ENCODE assay signal across 31 cellular contexts in genomic region chr10:110346914-110347313, GRCh38.
"Had no signal": no experiment of that assay in that cellular context is flagged by ENCODE, and none has a peak within 500 bp of the region (broad histone marks: within the 10 kb centered on the region; RNA-seq: fewer than 3 reads in every experiment).

No MANE protein-coding gene starts in this region.

- H3K4me1 Mint-ChIP-seq: activated CD4-positive, alpha-beta T cell treated with anti-CD3 and anti-CD28 coated beads, Interleukin-2, amount 10 ng/mL, durations not matched to agents 7 days and 5 days; activated naive CD4-positive, alpha-beta T cell treated with anti-CD3 and anti-CD28 coated beads, Interleukin-2, amount 10 ng/mL, durations not matched to agents 7 days and 5 days had no signal

- H3K4me3 ChIP-seq: esophagus muscularis mucosa, gastrocnemius medialis, heart left ventricle had no signal

- ATAC-seq: activated T-cell treated with anti-CD3 and anti-CD28 coated beads, Interleukin-2, amount 50 U/mL, for 72 hours; effector memory CD8-positive, alpha-beta T cell; foreskin keratinocyte; gastrocnemius medialis; heart left ventricle; WTC11 had no signal

- FAIRE-seq: astrocyte, colon had no signal

- H3K36me3 Mint-ChIP-seq: activated naive CD4-positive, alpha-beta T cell treated with anti-CD3 and anti-CD28 coated beads, Interleukin-2, amount 10 ng/mL, durations not matched to agents 7 days and 5 days; activated naive CD8-positive, alpha-beta T cell; WTC11 had no signal

- H3K27me3 Mint-ChIP-seq: activated T-cell treated with anti-CD3 and anti-CD28 coated beads, Interleukin-2, amount 50 U/mL, for 24 hours had no signal

- H3K27ac Mint-ChIP-seq: activated CD4-positive, alpha-beta memory T cell treated with anti-CD3 and anti-CD28 coated beads, Interleukin-2, amount 10 ng/mL, durations not matched to agents 7 days and 5 days; activated CD4-positive, alpha-beta T cell treated with anti-CD3 and anti-CD28 coated beads, Interleukin-2, amount 10 ng/mL, durations not matched to agents 7 days and 5 days; activated naive CD4-positive, alpha-beta T cell treated with anti-CD3 and anti-CD28 coated beads, Interleukin-2, amount 10 ng/mL, durations not matched to agents 7 days and 5 days; activated naive CD8-positive, alpha-beta T cell; activated T-cell treated with anti-CD3 and anti-CD28 coated beads, Interleukin-2, amount 50 U/mL, for 24 hours; effector memory CD8-positive, alpha-beta T cell; WTC11 had no signal

- H3K27ac ChIP-seq: brain microvascular endothelial cell, esophagus muscularis mucosa, foreskin keratinocyte, gastrocnemius medialis, heart left ventricle, VCaP had no signal

- H3K4me1 ChIP-seq: esophagus muscularis mucosa, foreskin keratinocyte, gastrocnemius medialis, heart left ventricle had no signal

- DNase-seq: activated CD4-positive, alpha-beta memory T cell treated with anti-CD3 and anti-CD28 coated beads, Interleukin-2, amount 10 ng/mL, durations not matched to agents 7 days and 5 days; activated CD4-positive, alpha-beta T cell treated with anti-CD3 and anti-CD28 coated beads for 1 hour; activated CD4-positive, alpha-beta T cell treated with anti-CD3 and anti-CD28 coated beads for 4 hours; activated CD4-positive, alpha-beta T cell treated with anti-CD3 and anti-CD28 coated beads, Interleukin-2, amount 10 ng/mL, durations not matched to agents 7 days and 5 days; activated CD4-positive, alpha-beta T cell treated with anti-CD3 and anti-CD28 coated beads, Interleukin-2, amount 50 U/mL, for 4 hours; activated CD8-positive, alpha-beta memory T cell treated with anti-CD3 and anti-CD28 coated beads, Interleukin-2, amount 50 U/mL, for 48 hours; activated gamma-delta T cell; activated naive CD4-positive, alpha-beta T cell; activated naive CD4-positive, alpha-beta T cell treated with anti-CD3 and anti-CD28 coated beads, Interleukin-2, amount 10 ng/mL, durations not matched to agents 7 days and 5 days; activated T-cell treated with anti-CD3 and anti-CD28 coated beads for 4 hours; activated T-cell treated with anti-CD3 and anti-CD28 coated beads, Interleukin-2, amount 50 U/mL, for 24 hours; activated T-cell treated with anti-CD3 and anti-CD28 coated beads, Interleukin-2, amount 50 U/mL, for 72 hours; amniotic stem cell; anterior cingulate cortex; brain microvascular endothelial cell; caudate nucleus; cortex of kidney; dermis blood vessel endothelial cell; effector CD4-positive, alpha-beta T cell; effector memory CD8-positive, alpha-beta T cell; foreskin keratinocyte; gastrocnemius medialis; glutamatergic neuron; heart left ventricle; T-helper 2 cell had no signal

- H3K9me3 ChIP-seq: esophagus muscularis mucosa, gastrocnemius medialis, heart left ventricle had no signal

- H3K36me3 ChIP-seq: brain microvascular endothelial cell, esophagus muscularis mucosa, gastrocnemius medialis, heart left ventricle had no signal

- H3K9me3 Mint-ChIP-seq: activated CD4-positive, alpha-beta memory T cell treated with anti-CD3 and anti-CD28 coated beads, Interleukin-2, amount 10 ng/mL, durations not matched to agents 7 days and 5 days; activated naive CD4-positive, alpha-beta T cell treated with anti-CD3 and anti-CD28 coated beads, Interleukin-2, amount 10 ng/mL, durations not matched to agents 7 days and 5 days; activated T-cell treated with anti-CD3 and anti-CD28 coated beads, Interleukin-2, amount 50 U/mL, for 24 hours; activated T-cell treated with anti-CD3 and anti-CD28 coated beads, Interleukin-2, amount 50 U/mL, for 72 hours; effector memory CD8-positive, alpha-beta T cell had no signal

- H3K4me3 Mint-ChIP-seq: activated CD4-positive, alpha-beta memory T cell treated with anti-CD3 and anti-CD28 coated beads, Interleukin-2, amount 10 ng/mL, durations not matched to agents 7 days and 5 days; activated CD4-positive, alpha-beta T cell treated with anti-CD3 and anti-CD28 coated beads, Interleukin-2, amount 10 ng/mL, durations not matched to agents 7 days and 5 days; activated naive CD4-positive, alpha-beta T cell treated with anti-CD3 and anti-CD28 coated beads, Interleukin-2, amount 10 ng/mL, durations not matched to agents 7 days and 5 days; activated naive CD8-positive, alpha-beta T cell; activated T-cell treated with anti-CD3 and anti-CD28 coated beads, Interleukin-2, amount 50 U/mL, for 24 hours; activated T-cell treated with anti-CD3 and anti-CD28 coated beads, Interleukin-2, amount 50 U/mL, for 72 hours; effector memory CD8-positive, alpha-beta T cell; WTC11 had no signal

- H3K27me3 ChIP-seq: brain microvascular endothelial cell, esophagus muscularis mucosa, foreskin keratinocyte, heart left ventricle had no signal
